Comparison of ENCODE assay signal across 9 cellular contexts in genomic region chr16:84741351-84741791, GRCh38. TPM values are rescaled to one million over a fixed set of nuclear protein-coding genes. Genes with fewer than 3 reads are reported as not detected.
DNase-seq lines count a peak whose midpoint lies in the region; ATAC-seq and TF ChIP-seq lines count a peak whose summit lies in the region.
"Had no signal": no experiment of that assay in that cellular context is flagged by ENCODE, and none has a peak within 500 bp of the region (broad histone marks: within the 10 kb centered on the region; RNA-seq: fewer than 3 reads in every experiment).

No MANE protein-coding gene starts in this region.

- H3K4me2 ChIP-seq in GM23248 (ENCODE audit: unreplicated experiment), result no peak overlapping the region

- DNase-seq in AG10803 (ENCODE audit: low read depth) (peak; percentile 37), GM23248 (peak; percentile 81), adipocyte (ENCODE audit: low read depth) (peak; percentile 42), memory B cell (ENCODE audit: low spot score in 2 of 2) (no peak), NCI-H345 (lab: John Stamatoyannopoulos, UW) (no peak)
- DNase-seq in effector memory CD8-positive, alpha-beta T cell, result no peak
- no peak for DNase-seq in activated effector memory CD4-positive, alpha-beta T cell treated with Interleukin-2 at 50 U/mL for 16 hours
- DNase-seq: OCI-M1 had no signal

- H3K9me2 ChIP-seq in GM23248 (ENCODE audit: insufficient read depth), result no peaks in the 10 kb centered on the region

- H3K9me3 ChIP-seq in GM23248 (ENCODE audit: low read depth) (no peaks in the 10 kb centered on the region), adipocyte (ENCODE audit: control insufficient read depth, low read length) (no peaks in the 10 kb centered on the region)

- TF ChIP-seq CTCF in AG10803 (conservative IDR thresholded peaks at IDR 0.05; ENCODE audit: low read length), result no peak

- H3K9me3 Mint-ChIP-seq in memory B cell, result no peaks in the 10 kb centered on the region
- no peaks in the 10 kb centered on the region for H3K9me3 Mint-ChIP-seq in effector memory CD8-positive, alpha-beta T cell

- peaks cover 9% of the 10 kb centered on the region for H3K36me3 Mint-ChIP-seq in memory B cell
- peaks cover 26% of the 10 kb centered on the region for H3K36me3 Mint-ChIP-seq in effector memory CD8-positive, alpha-beta T cell (ENCODE audit: insufficient read depth)

- H3K27me3 ChIP-seq in GM23248 (replicated peaks; ENCODE audit: insufficient read depth) (no peaks in the 10 kb centered on the region), adipocyte (replicated peaks; ENCODE audit: control insufficient read depth, insufficient read depth, low read length) (no peaks in the 10 kb centered on the region)

- H3F3A ChIP-seq in GM23248 (ENCODE audit: insufficient read depth), result peaks cover 44% of the 10 kb centered on the region

- peaks cover 10% of the 10 kb centered on the region for H3K36me3 ChIP-seq in GM23248 (ENCODE audit: low read depth)
- H3K36me3 ChIP-seq in adipocyte (ENCODE audit: control insufficient read depth, insufficient read depth, low read length, severe bottlenecking), result peaks cover 13% of the 10 kb centered on the region

- peaks cover 78% of the 10 kb centered on the region for H3K79me2 ChIP-seq in GM23248 (ENCODE audit: insufficient read depth)

- H3K27ac Mint-ChIP-seq in memory B cell, result peak overlapping the region; percentile 39
- peak overlapping the region in 1 of 2 donors; percentile 27 for H3K27ac Mint-ChIP-seq in effector memory CD8-positive, alpha-beta T cell

- peaks cover 15% of the 10 kb centered on the region for H3K4me1 Mint-ChIP-seq in memory B cell
- H3K4me1 Mint-ChIP-seq in effector memory CD8-positive, alpha-beta T cell (ENCODE audit: low read depth in 2 of 2), result peaks cover 25 to 26% of the 10 kb centered on the region in 2 donors

- no peak overlapping the region for H3K4me3 Mint-ChIP-seq in memory B cell
- no peak overlapping the region for H3K4me3 Mint-ChIP-seq in effector memory CD8-positive, alpha-beta T cell

- H3K27ac ChIP-seq in GM23248, result peak overlapping the region; percentile 93

- no peaks in the 10 kb centered on the region for H3K27me3 Mint-ChIP-seq in memory B cell
- H3K27me3 Mint-ChIP-seq in effector memory CD8-positive, alpha-beta T cell, result no peaks in the 10 kb centered on the region

- in situ Hi-C loops in GM23248 (cut with MboI), result no loop called here

- 0 out of 2 replicates have a peak overlapping the region, but pooled peaks have one; percentile 7 for H3K9ac ChIP-seq in GM23248
- H3K9ac ChIP-seq in adipocyte (ENCODE audit: low read length), result no peak overlapping the region

- no peak overlapping the region for H2AFZ ChIP-seq in GM23248

- H3K4me3 ChIP-seq in AG10803 (ENCODE audit: low read length) (no peak overlapping the region), GM23248 (no peak overlapping the region), adipocyte (ENCODE audit: low read length) (no peak overlapping the region)

- peaks cover 11% of the 10 kb centered on the region; the same call in 1 of the 2 replicates for H4K20me1 ChIP-seq in GM23248 (ENCODE audit: insufficient read depth)

- 2 to 4% methylated on average over 2 of the region's 2 CpGs for WGBS in GM23248 (ENCODE audit: low coverage in 1 of 2, low lambda C conversion rate in 2 of 2, missing lambda C conversion rate in 2 of 2), 2 experiments

- ATAC-seq in memory B cell (ENCODE audit: low read depth), result no peak
- no peak for ATAC-seq in HG02970 (IDR thresholded peaks at IDR 0.05; ENCODE audit: low FRiP score, unreplicated experiment)
- no peak for ATAC-seq in effector memory CD8-positive, alpha-beta T cell (replicated peaks)

- peaks cover 35% of the 10 kb centered on the region for H3K4me1 ChIP-seq in GM23248 (ENCODE audit: insufficient read depth)
- H3K4me1 ChIP-seq in adipocyte (ENCODE audit: control insufficient read depth, insufficient read depth, low read length), result peaks cover 43% of the 10 kb centered on the region

RNA-seq across cellular contexts. Expression of gene USP10, which starts 41.6 kb away (rescaled TPM):
- total RNA-seq in GM23248 (2014; rRNA removed; shearing (Covaris generic)), result 48.3 and 51.3 TPM in 2 replicates
- 72.4 and 74.0 TPM in 2 replicates for polyA plus RNA-seq in GM23248 (2016; fragmentation: Nextera tagmentation; extraction: Ambion mirVana)

Comparison
In these comparisons a context has a peak if more than half of its experiments do, and no peak if none do; other contexts are left out.
1. DNase-seq: peak in AG10803 (single experiment), GM23248 (single experiment) and adipocyte (single experiment); none in memory B cell (0 of 2), NCI-H345 (single experiment), effector memory CD8-positive, alpha-beta T cell (0 of 3) and activated effector memory CD4-positive, alpha-beta T cell treated with Interleukin-2 at 50 U/mL for 16 hours (single experiment).